ENCODE assay signal across 1 cellular context in genomic region chr19:45099465-45100201, GRCh38.
A peak's percentile ranks its signal among the peaks of the same experiment; 100 is the strongest.
TF ChIP-seq lines count a peak whose summit lies in the region.

No MANE protein-coding gene starts in this region.

TF ChIP-seq in K562, 482 proteins besides CTCF, POLR2A, EP300 and RAD21:
- TF ChIP-seq JUND (IDR thresholded peaks at IDR 0.05; ENCODE audit: borderline replicate concordance, low read depth, low read length) (peak; percentile 80), JUND (tag; IDR thresholded peaks at IDR 0.05; ENCODE audit: borderline replicate concordance, low read depth, low read length) (no peak; the same call in 2 of the 3 replicates), FOSL1 (tag; conservative IDR thresholded peaks at IDR 0.05) (peak; percentile 90), ZNF140 (CRISPR knock-in tag; IDR thresholded peaks at IDR 0.05) (no peak), ESRRA (IDR thresholded peaks at IDR 0.05; ENCODE audit: borderline replicate concordance, low read depth) (peak; percentile 64; the same call in 1 of the 2 replicates), BHLHE40 (IDR thresholded peaks at IDR 0.05; ENCODE audit: low read length) (peak; percentile 30; the same call in 1 of the 2 replicates), VEZF1 (CRISPR knock-in tag; IDR thresholded peaks at IDR 0.05) (peak; percentile 28; the same call in 1 of the 2 replicates), SIX5 (IDR thresholded peaks at IDR 0.05; ENCODE audit: borderline replicate concordance in 1 of 2, insufficient read depth in 1 of 2, low read depth in 1 of 2, low read length in 2 of 2) (no peak)
